Comparison of ENCODE assay signal across 10 cellular contexts in the genomic region with DNA sequence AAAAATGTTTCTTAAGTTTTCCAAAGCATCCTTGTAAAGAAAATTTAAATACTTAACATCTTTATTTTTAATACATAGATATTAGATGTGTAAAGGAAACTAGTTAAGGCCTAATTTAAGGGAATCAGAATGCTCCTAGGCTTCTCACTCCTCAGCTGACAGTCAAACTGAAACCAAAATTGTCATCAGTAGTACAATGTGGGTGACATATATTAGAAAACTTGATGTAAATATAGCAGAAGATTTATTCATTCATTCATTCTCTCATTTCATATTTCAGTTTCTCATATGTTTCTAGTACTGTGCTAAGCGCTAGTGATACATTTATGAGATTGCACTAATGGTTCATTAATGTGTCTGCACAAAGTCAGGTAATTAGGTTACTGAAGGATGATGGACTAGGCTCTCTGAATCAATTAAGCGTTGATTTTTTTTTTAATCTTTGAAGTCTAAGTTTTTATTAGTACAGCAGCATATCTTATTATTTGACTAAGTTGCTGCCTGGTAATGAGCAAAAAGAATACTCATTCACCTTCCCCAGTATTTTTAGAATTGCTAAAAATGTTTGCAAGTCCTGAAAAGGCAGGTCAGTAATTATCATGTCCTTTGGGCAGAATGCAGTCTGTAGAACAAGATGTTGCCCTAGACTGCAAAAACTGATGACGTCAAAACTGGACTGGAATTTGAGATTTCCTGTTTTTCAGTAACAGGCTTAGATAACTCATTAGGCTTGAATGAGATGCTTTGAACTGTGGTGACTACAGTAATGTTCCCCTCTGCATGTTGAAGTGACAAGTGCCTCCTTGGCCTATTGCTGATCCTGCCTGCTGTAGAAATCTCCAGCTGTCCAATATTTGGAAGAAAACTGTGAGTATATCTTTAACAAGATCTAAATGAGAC.
A peak's percentile ranks its signal among the peaks of the same experiment; 100 is the strongest.
DNase-seq lines count a peak whose midpoint lies in the region; ATAC-seq, FAIRE-seq and TF ChIP-seq lines count a peak whose summit lies in the region.
"Had no signal": no experiment of that assay in that cellular context is flagged by ENCODE, and none has a peak within 500 bp of the region (broad histone marks: within the 10 kb centered on the region; RNA-seq: fewer than 3 reads in every experiment).

No MANE protein-coding gene starts in this region.

- H3K9me3 ChIP-seq in pancreas, result no peaks in the 10 kb centered on the region
- H3K9me3 ChIP-seq in sigmoid colon, result no peaks in the 10 kb centered on the region

- H3K27ac ChIP-seq in pancreas (no peak overlapping the region), sigmoid colon (no peak overlapping the region)

- H3K4me3 Mint-ChIP-seq in stimulated activated memory B cell treated with anti-CD40 and anti-IgM and Interleukin-4, amounts not matched to agents 10 μg/mL and 1 μg/mL and 100 μg/mL, for 72 hours, result no peak overlapping the region

- 84 to 85% methylated on average over 3 of the region's 3 CpGs for WGBS in pancreas, 2 donors
- WGBS in sigmoid colon, 2 donors, result 76 to 88% methylated on average over 3 of the region's 3 CpGs

- peaks cover 13% of the 10 kb centered on the region for H3K36me3 Mint-ChIP-seq in stimulated activated memory B cell treated with anti-CD40 and anti-IgM and Interleukin-4, amounts not matched to agents 10 μg/mL and 1 μg/mL and 100 μg/mL, for 72 hours

- peak; percentile 69 for ATAC-seq in HG03432 (IDR thresholded peaks at IDR 0.05; ENCODE audit: unreplicated experiment)
- peak; percentile 55 for ATAC-seq in stimulated activated memory B cell treated with anti-CD40 and anti-IgM and Interleukin-4, amounts not matched to agents 10 μg/mL and 1 μg/mL and 100 μg/mL, for 72 hours
- ATAC-seq in pancreas, result no peak

- intact Hi-C loops in pancreas (cut with DNase I), result no loop called here
- intact Hi-C loops in sigmoid colon (cut with DNase I), result no loop called here

- no peaks in the 10 kb centered on the region for H3K9me3 Mint-ChIP-seq in stimulated activated memory B cell treated with anti-CD40 and anti-IgM and Interleukin-4, amounts not matched to agents 10 μg/mL and 1 μg/mL and 100 μg/mL, for 72 hours

- no peak overlapping the region for H3K4me3 ChIP-seq in bronchial epithelial cell (ENCODE audit: low read depth, low read length)
- no peak overlapping the region for H3K4me3 ChIP-seq in pancreas
- H3K4me3 ChIP-seq in sigmoid colon, result no peak overlapping the region

- DNase-seq in NCI-H1436 treated with DMSO at 0.1 percent for 48 hours (lab: John Stamatoyannopoulos, UW) (peak; percentile 9), NCI-H1436 (lab: John Stamatoyannopoulos, UW) (no peak), bronchial epithelial cell (ENCODE audit: low read depth) (peak; percentile 12), pancreas (no peak), sigmoid colon (no peak), OCI-M1 (lab: John Stamatoyannopoulos, UW) (no peak)
- DNase-seq: mesendoderm had no signal

- H3K27ac Mint-ChIP-seq in stimulated activated memory B cell treated with anti-CD40 and anti-IgM and Interleukin-4, amounts not matched to agents 10 μg/mL and 1 μg/mL and 100 μg/mL, for 72 hours, result peak overlapping the region; percentile 68

- H3K27me3 Mint-ChIP-seq in stimulated activated memory B cell treated with anti-CD40 and anti-IgM and Interleukin-4, amounts not matched to agents 10 μg/mL and 1 μg/mL and 100 μg/mL, for 72 hours, result no peaks in the 10 kb centered on the region

- no peak for TF ChIP-seq POLR2A in sigmoid colon (IDR thresholded peaks at IDR 0.05)

- peaks cover 0 to 10% (median 4%) of the 10 kb centered on the region in 3 donors for H3K4me1 ChIP-seq in pancreas
- H3K4me1 ChIP-seq in sigmoid colon, result no peaks in the 10 kb centered on the region

- peaks cover 48% of the 10 kb centered on the region for H3K4me1 Mint-ChIP-seq in stimulated activated memory B cell treated with anti-CD40 and anti-IgM and Interleukin-4, amounts not matched to agents 10 μg/mL and 1 μg/mL and 100 μg/mL, for 72 hours

- FAIRE-seq in bronchial epithelial cell (lab: Jason Lieb, UNC), result no peak
- no peak for FAIRE-seq in pancreas (lab: Jason Lieb, UNC)
- FAIRE-seq: A204.1 had no signal

- TF ChIP-seq CTCF in bronchial epithelial cell (IDR thresholded peaks at IDR 0.05; ENCODE audit: insufficient read depth, low read length, severe bottlenecking) (no peak), pancreas (IDR thresholded peaks at IDR 0.05) (no peak), sigmoid colon (IDR thresholded peaks at IDR 0.05) (no peak)

- TF ChIP-seq EP300 in sigmoid colon (IDR thresholded peaks at IDR 0.05), result no peak

- H3K36me3 ChIP-seq in bronchial epithelial cell (ENCODE audit: control insufficient read depth, insufficient read depth, low read length), result no peaks in the 10 kb centered on the region
- H3K36me3 ChIP-seq in pancreas, result no peaks in the 10 kb centered on the region
- no peaks in the 10 kb centered on the region for H3K36me3 ChIP-seq in sigmoid colon

- H3K27me3 ChIP-seq in bronchial epithelial cell (ENCODE audit: control insufficient read depth, insufficient read depth, low read length) (no peaks in the 10 kb centered on the region), pancreas (no peaks in the 10 kb centered on the region), sigmoid colon (no peaks in the 10 kb centered on the region)

Comparison
In these comparisons a context has a peak if more than half of its experiments do, and no peak if none do; other contexts are left out.
1. DNase-seq: peak in NCI-H1436 treated with DMSO at 0.1 percent for 48 hours (single experiment) and bronchial epithelial cell (single experiment); none in NCI-H1436 (single experiment), pancreas (0 of 6), sigmoid colon (single experiment) and OCI-M1 (single experiment).
2. ATAC-seq: peak in HG03432 (single experiment) and stimulated activated memory B cell treated with anti-CD40 and anti-IgM and Interleukin-4, amounts not matched to agents 10 μg/mL and 1 μg/mL and 100 μg/mL, for 72 hours (single experiment); none in pancreas (0 of 4).